ENCODE assay signal across 2 cellular contexts in the genomic region with DNA sequence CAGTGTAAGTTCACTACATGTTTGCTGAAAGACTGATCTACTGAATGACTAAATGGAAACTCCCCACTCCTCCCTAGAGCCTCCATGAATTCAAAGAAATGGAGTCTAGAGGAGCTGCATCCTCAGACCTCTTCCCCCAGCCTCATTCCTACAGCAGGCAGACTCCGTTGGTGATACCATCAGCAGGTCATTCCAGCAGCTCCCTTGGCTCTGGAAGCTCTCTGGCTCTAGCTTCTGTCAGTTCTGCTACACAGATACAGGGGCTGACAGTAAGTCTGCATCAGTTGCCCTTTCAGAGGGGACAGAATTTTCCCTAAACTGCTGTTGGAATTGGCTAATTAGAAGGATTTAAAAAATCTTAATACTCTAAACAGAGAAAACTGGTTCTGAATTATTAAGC.
TF ChIP-seq lines count a peak whose summit lies in the region.

No MANE protein-coding gene starts in this region.

TF ChIP-seq in SK-N-SH, 30 proteins besides CTCF, POLR2A, EP300 and RAD21 (continued from another document):
- no peak for TF ChIP-seq ZBTB33 (IDR thresholded peaks at IDR 0.05; ENCODE audit: borderline replicate concordance, low read depth)
TF ChIP-seq in SK-N-SH: peak in this region for 1.

TF ChIP-seq in SK-N-SH treated with all-trans-retinoic acid at 6 μM for 48 hours, 23 proteins besides CTCF, POLR2A, EP300 and RAD21 (continued from another document):
- TF ChIP-seq TSHZ2 (CRISPR knock-in tag; IDR thresholded peaks at IDR 0.05): no peak
- TF ChIP-seq ZC3H10 (CRISPR knock-in tag; IDR thresholded peaks at IDR 0.05): no peak
- no peak for TF ChIP-seq TOX (CRISPR knock-in tag; IDR thresholded peaks at IDR 0.05; ENCODE audit: borderline replicate concordance)
- TF ChIP-seq, protein P1, sequence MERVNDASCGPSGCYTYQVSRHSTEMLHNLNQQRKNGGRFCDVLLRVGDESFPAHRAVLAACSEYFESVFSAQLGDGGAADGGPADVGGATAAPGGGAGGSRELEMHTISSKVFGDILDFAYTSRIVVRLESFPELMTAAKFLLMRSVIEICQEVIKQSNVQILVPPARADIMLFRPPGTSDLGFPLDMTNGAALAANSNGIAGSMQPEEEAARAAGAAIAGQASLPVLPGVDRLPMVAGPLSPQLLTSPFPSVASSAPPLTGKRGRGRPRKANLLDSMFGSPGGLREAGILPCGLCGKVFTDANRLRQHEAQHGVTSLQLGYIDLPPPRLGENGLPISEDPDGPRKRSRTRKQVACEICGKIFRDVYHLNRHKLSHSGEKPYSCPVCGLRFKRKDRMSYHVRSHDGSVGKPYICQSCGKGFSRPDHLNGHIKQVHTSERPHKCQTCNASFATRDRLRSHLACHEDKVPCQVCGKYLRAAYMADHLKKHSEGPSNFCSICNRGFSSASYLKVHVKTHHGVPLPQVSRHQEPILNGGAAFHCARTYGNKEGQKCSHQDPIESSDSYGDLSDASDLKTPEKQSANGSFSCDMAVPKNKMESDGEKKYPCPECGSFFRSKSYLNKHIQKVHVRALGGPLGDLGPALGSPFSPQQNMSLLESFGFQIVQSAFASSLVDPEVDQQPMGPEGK (CRISPR knock-in tag; IDR thresholded peaks at IDR 0.05; ENCODE audit: borderline replicate concordance): no peak
- TF ChIP-seq OSR1 (CRISPR knock-in tag; IDR thresholded peaks at IDR 0.05): no peak
